ENCODE assay signal across 2 cellular contexts in genomic region chr16:57665541-57665940, GRCh38.
TF ChIP-seq lines count a peak whose summit lies in the region.

No MANE protein-coding gene starts in this region.

TF ChIP-seq in HepG2, 621 proteins besides CTCF, POLR2A, EP300 and RAD21:
- TF ChIP-seq ZNF318 (CRISPR knock-in tag; IDR thresholded peaks at IDR 0.05) (no peak), HNF4A (CRISPR knock-in tag; IDR thresholded peaks at IDR 0.05) (0 out of 2 replicates have a peak, but pooled peaks have one; percentile 10), ZNF263 (CRISPR knock-in tag; IDR thresholded peaks at IDR 0.05) (peak; percentile 97)

TF ChIP-seq in HCT116, 20 proteins besides CTCF, POLR2A, EP300 and RAD21:
- TF ChIP-seq SIN3A (IDR thresholded peaks at IDR 0.05; ENCODE audit: low read depth) = no peak
- 0 out of 2 replicates have a peak, but pooled peaks have one; percentile 10 for TF ChIP-seq POLR2AphosphoS5 (IDR thresholded peaks at IDR 0.05; ENCODE audit: low read depth, low read length)
- no peak for TF ChIP-seq EZH2phosphoT487 (IDR thresholded peaks at IDR 0.05; ENCODE audit: borderline replicate concordance)
